20 cellular contexts compared by ENCODE assay signal in the genomic region with DNA sequence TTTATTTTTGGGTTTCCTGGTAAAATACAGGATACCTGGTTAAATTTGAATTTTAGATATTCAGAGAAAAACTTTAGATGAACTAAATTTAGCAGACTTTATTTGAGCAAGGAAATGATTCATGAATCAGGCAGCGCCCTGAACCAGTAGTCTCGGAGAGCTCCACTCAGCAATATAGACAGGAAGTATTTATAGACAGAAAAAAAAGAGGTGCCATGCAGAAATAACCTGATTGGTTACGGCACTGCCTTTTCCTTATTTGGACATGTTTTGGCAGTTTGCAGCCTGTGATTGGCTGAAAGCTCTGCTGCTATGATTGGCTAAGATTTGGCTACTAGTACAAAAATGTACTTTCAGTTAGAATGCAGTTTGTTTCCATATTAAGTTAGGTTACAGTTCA.
DNase-seq lines count a peak whose midpoint lies in the region; ATAC-seq and TF ChIP-seq lines count a peak whose summit lies in the region.
"Had no signal": no experiment of that assay in that cellular context is flagged by ENCODE, and none has a peak within 500 bp of the region (broad histone marks: within the 10 kb centered on the region; RNA-seq: fewer than 3 reads in every experiment).

No MANE protein-coding gene starts in this region.

- no peak overlapping the region for H2BK5ac ChIP-seq in IMR-90 (ENCODE audit: low read depth, low read length, poor library complexity, severe bottlenecking)

- H4K20me1 ChIP-seq in IMR-90 (ENCODE audit: insufficient read depth, low read length) = no peaks in the 10 kb centered on the region

- no peaks in the 10 kb centered on the region for H3K36me3 Mint-ChIP-seq in natural killer cell
- H3K36me3 Mint-ChIP-seq: activated naive CD8-positive, alpha-beta T cell; naive B cell had no signal

- TF ChIP-seq POLR2A in IMR-90 (IDR thresholded peaks at IDR 0.05; ENCODE audit: low read depth, low read length) = no peak

- no peaks in the 10 kb centered on the region for H3K9me1 ChIP-seq in IMR-90 (ENCODE audit: insufficient read depth, low read length)

- H3K9me3 ChIP-seq in IMR-90 (ENCODE audit: control insufficient read depth, insufficient read depth, low read length) = no peaks in the 10 kb centered on the region
- H3K9me3 ChIP-seq: esophagus squamous epithelium, ovary had no signal

- TF ChIP-seq CTCF in IMR-90 (conservative IDR thresholded peaks at IDR 0.05; ENCODE audit: low read depth, low read length) (no peak), natural killer cell (IDR thresholded peaks at IDR 0.05) (no peak)

- no peak overlapping the region for H3K18ac ChIP-seq in IMR-90 (ENCODE audit: low read depth, low read length)

- no peak for TF ChIP-seq RAD21 in IMR-90 (IDR thresholded peaks at IDR 0.05; ENCODE audit: low read length)

- H3K4me2 ChIP-seq in IMR-90 (ENCODE audit: low read depth, low read length) = no peak overlapping the region
- H3K4me2 ChIP-seq: hepatocyte had no signal

- DNase-seq in EL = peak; percentile 13
- DNase-seq in IMR-90 = peak; percentile 43
- DNase-seq in astrocyte of the hippocampus (ENCODE audit: low read depth, low spot score) = peak; percentile 0
- DNase-seq in glomerular endothelial cell (ENCODE audit: extremely low read depth, low read depth, low spot score) = peak; percentile 10
- no peak for DNase-seq in activated CD4-positive, alpha-beta T cell treated with anti-CD3 and anti-CD28 coated beads, Interleukin-2, amount 50 U/mL, for 48 hours
- no peak for DNase-seq in natural killer cell
- DNase-seq: activated B cell treated with CpG ODN at 0.5 μM for 24 hours, dorsolateral prefrontal cortex, esophagus squamous epithelium, naive B cell, NCI-H1105, NCI-H526 treated with DMSO at 0.1 percent for 48 hours, ovary, SIG-M5, T-helper 17 cell had no signal

- ATAC-seq in IMR-90 (ENCODE audit: low read depth) (no peak), natural killer cell (no peak), GM18870 (IDR thresholded peaks at IDR 0.05; ENCODE audit: unreplicated experiment) (no peak), GM21529 (IDR thresholded peaks at IDR 0.05; ENCODE audit: unreplicated experiment) (no peak)
- ATAC-seq: T-helper 17 cell had no signal

- WGBS in IMR-90 (ENCODE audit: extremely low coverage in 2 of 2, insufficient read length in 1 of 2), 2 experiments = no CpG with 5 or more reads among the region's 3 CpGs

- no TSS peak for BruUV-seq in IMR-90 (replicated peaks; lab: Mats Ljungman, UMichigan)

- H2BK120ac ChIP-seq in IMR-90 (ENCODE audit: low read depth, low read length) = no peak overlapping the region

- H3K4me3 Mint-ChIP-seq in natural killer cell = no peak overlapping the region
- H3K4me3 Mint-ChIP-seq: activated B cell treated with CpG ODN at 0.5 μM for 24 hours; activated naive CD8-positive, alpha-beta T cell; naive B cell; T-helper 17 cell had no signal

- no peak overlapping the region for H2AK5ac ChIP-seq in IMR-90 (ENCODE audit: low read depth, low read length)

- POLR2A ChIA-PET in IMR-90 (lab: Charles Lee; ENCODE audit: unreplicated experiment) = no interaction called here

- H4K8ac ChIP-seq in IMR-90 (ENCODE audit: low read depth in 2 of 2, low read length in 2 of 2) = no peak overlapping the region

- no peak overlapping the region for H2BK20ac ChIP-seq in IMR-90 (ENCODE audit: low read depth, low read length)

- dilution Hi-C loops in IMR-90 (cut with HindIII; ENCODE audit: low sequenced_read_pairs, unreplicated experiment) = no loop called here

- peaks cover 2% of the 10 kb centered on the region for H3K4me1 ChIP-seq in IMR-90 (ENCODE audit: control insufficient read depth, insufficient read depth, low read length)
- H3K4me1 ChIP-seq: esophagus squamous epithelium had no signal

- intact Hi-C loops in IMR-90 (cut with micrococcal nuclease) (no loop called here), natural killer cell (cut with micrococcal nuclease) (no loop called here)

- H3K27me3 Mint-ChIP-seq in natural killer cell (ENCODE audit: low read depth in 2 of 2) = no peaks in the 10 kb centered on the region
- H3K27me3 Mint-ChIP-seq: activated naive CD8-positive, alpha-beta T cell; T-helper 17 cell had no signal

- no peak overlapping the region for H3K4ac ChIP-seq in IMR-90 (ENCODE audit: low read depth, low read length)

- no peak overlapping the region for H3K27ac Mint-ChIP-seq in natural killer cell
- H3K27ac Mint-ChIP-seq: activated B cell treated with CpG ODN at 0.5 μM for 24 hours; activated naive CD8-positive, alpha-beta T cell; naive B cell; T-helper 17 cell had no signal

- H2AK9ac ChIP-seq in IMR-90 (replicated peaks; ENCODE audit: low read depth, low read length, poor library complexity) = no peak overlapping the region

- no peak overlapping the region for H4K5ac ChIP-seq in IMR-90 (ENCODE audit: low read depth, low read length)

- no peak overlapping the region for H3K9ac ChIP-seq in IMR-90 (ENCODE audit: low read depth, low read length)

- in situ Hi-C loops in IMR-90 (cut with MboI; ENCODE audit: low sequenced_read_pairs) = no loop called here

- H3K27ac ChIP-seq in IMR-90 (ENCODE audit: insufficient read depth, low read length) = no peak overlapping the region
- H3K27ac ChIP-seq: dorsolateral prefrontal cortex, esophagus squamous epithelium, hepatocyte, ovary had no signal

- no peak overlapping the region for H3K23ac ChIP-seq in IMR-90 (ENCODE audit: low read depth, low read length)

- no peak overlapping the region for H3K4me3 ChIP-seq in IMR-90 (ENCODE audit: insufficient read depth, low read depth, low read length)
- H3K4me3 ChIP-seq: dorsolateral prefrontal cortex, esophagus squamous epithelium, hepatocyte, lung, ovary had no signal

- H3K27me3 ChIP-seq in IMR-90 (ENCODE audit: control insufficient read depth, insufficient read depth, low read length) = no peaks in the 10 kb centered on the region
- H3K27me3 ChIP-seq: dorsolateral prefrontal cortex, esophagus squamous epithelium, hepatocyte, ovary had no signal

- no peaks in the 10 kb centered on the region for H3K4me1 Mint-ChIP-seq in natural killer cell
- H3K4me1 Mint-ChIP-seq: activated B cell treated with CpG ODN at 0.5 μM for 24 hours, naive B cell, T-helper 17 cell had no signal

- no peak overlapping the region for H3K14ac ChIP-seq in IMR-90 (replicated peaks; ENCODE audit: low read depth, low read length)

- H3K56ac ChIP-seq in IMR-90 (ENCODE audit: extremely low read depth, insufficient read depth, low read length) = no peak overlapping the region

- H2BK15ac ChIP-seq in IMR-90 (ENCODE audit: low read depth, low read length) = no peak overlapping the region

- CTCF ChIA-PET in IMR-90 (lab: Yijun Ruan, JAX) = no interaction called here

- no peak overlapping the region for H2AFZ ChIP-seq in IMR-90 (replicated peaks; ENCODE audit: low read length, poor library complexity)
- H2AFZ ChIP-seq: hepatocyte had no signal

- H4K91ac ChIP-seq in IMR-90 (ENCODE audit: insufficient read depth, low read depth, low read length) = no peak overlapping the region

- H3K36me3 ChIP-seq in IMR-90 (ENCODE audit: control insufficient read depth, insufficient read depth, low read length) = no peaks in the 10 kb centered on the region
- H3K36me3 ChIP-seq: esophagus squamous epithelium, ovary had no signal

- no peaks in the 10 kb centered on the region for H3K79me1 ChIP-seq in IMR-90 (ENCODE audit: low read depth in 1 of 2, low read length in 2 of 2)

- H3K9me3 Mint-ChIP-seq in natural killer cell = peaks cover 5 to 13% of the 10 kb centered on the region in 2 donors
- H3K9me3 Mint-ChIP-seq: activated B cell treated with CpG ODN at 0.5 μM for 24 hours had no signal

TF ChIP-seq in IMR-90, 13 proteins besides CTCF, POLR2A, EP300 and RAD21:
- TF ChIP-seq MAZ (IDR thresholded peaks at IDR 0.05; ENCODE audit: borderline replicate concordance, low read depth, low read length) = no peak
- no peak for TF ChIP-seq SMC3 (IDR thresholded peaks at IDR 0.05; ENCODE audit: low read depth, low read length)
- 0 out of 2 replicates have a peak, but pooled peaks have one; percentile 3 for TF ChIP-seq MAFK (IDR thresholded peaks at IDR 0.05; ENCODE audit: low read depth, low read length)

Comparison
In these comparisons a context has a peak if more than half of its experiments do, and no peak if none do; other contexts are left out.
1. DNase-seq: peak in EL (single experiment), IMR-90 (single experiment), astrocyte of the hippocampus (single experiment) and glomerular endothelial cell (single experiment); none in activated CD4-positive, alpha-beta T cell treated with anti-CD3 and anti-CD28 coated beads, Interleukin-2, amount 50 U/mL, for 48 hours (0 of 2) and natural killer cell (single experiment).